In the genomic region with DNA sequence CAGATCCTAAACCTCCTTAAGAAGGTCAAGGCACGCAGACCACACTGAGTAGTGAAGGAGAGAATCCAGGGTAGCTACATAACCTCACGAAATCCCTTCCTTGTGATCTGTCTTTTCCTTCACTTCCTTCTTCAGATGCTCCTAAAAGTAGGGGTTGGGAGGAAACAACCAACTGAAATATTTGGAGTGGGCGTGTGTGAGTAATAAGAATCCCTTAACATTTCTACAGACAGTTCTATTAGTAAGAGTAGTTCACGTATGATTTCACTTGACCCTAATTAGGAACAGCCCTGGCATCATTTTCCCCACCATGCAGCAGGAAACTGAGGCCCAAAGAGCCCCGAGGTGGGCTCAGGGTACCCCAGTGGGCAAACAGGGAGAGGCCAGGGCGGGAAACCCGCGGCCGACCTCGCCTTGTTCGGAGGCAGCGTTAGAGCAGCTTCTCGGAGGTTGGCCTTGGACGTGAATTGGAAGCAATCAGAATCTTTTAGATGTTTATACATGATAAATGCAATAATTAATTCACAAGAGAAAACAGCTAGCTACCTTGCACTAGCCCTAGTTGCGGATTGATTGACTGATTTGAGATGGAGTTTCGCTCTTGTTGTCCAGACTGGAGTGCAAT, we compare ENCODE assay signal across 1 cellular context.
TF ChIP-seq lines count a peak whose summit lies in the region.

No MANE protein-coding gene starts in this region.

TF ChIP-seq in SK-N-SH treated with all-trans-retinoic acid at 6 μM for 48 hours, 23 proteins besides CTCF, POLR2A, EP300 and RAD21 (continued from another document):
- TF ChIP-seq, protein P1, sequence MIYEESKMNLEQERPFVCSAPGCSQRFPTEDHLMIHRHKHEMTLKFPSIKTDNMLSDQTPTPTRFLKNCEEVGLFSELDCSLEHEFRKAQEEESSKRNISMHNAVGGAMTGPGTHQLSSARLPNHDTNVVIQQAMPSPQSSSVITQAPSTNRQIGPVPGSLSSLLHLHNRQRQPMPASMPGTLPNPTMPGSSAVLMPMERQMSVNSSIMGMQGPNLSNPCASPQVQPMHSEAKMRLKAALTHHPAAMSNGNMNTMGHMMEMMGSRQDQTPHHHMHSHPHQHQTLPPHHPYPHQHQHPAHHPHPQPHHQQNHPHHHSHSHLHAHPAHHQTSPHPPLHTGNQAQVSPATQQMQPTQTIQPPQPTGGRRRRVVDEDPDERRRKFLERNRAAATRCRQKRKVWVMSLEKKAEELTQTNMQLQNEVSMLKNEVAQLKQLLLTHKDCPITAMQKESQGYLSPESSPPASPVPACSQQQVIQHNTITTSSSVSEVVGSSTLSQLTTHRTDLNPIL (CRISPR knock-in tag; IDR thresholded peaks at IDR 0.05; ENCODE audit: low read depth) = no peak
- TF ChIP-seq, protein P2, sequence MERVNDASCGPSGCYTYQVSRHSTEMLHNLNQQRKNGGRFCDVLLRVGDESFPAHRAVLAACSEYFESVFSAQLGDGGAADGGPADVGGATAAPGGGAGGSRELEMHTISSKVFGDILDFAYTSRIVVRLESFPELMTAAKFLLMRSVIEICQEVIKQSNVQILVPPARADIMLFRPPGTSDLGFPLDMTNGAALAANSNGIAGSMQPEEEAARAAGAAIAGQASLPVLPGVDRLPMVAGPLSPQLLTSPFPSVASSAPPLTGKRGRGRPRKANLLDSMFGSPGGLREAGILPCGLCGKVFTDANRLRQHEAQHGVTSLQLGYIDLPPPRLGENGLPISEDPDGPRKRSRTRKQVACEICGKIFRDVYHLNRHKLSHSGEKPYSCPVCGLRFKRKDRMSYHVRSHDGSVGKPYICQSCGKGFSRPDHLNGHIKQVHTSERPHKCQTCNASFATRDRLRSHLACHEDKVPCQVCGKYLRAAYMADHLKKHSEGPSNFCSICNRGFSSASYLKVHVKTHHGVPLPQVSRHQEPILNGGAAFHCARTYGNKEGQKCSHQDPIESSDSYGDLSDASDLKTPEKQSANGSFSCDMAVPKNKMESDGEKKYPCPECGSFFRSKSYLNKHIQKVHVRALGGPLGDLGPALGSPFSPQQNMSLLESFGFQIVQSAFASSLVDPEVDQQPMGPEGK (CRISPR knock-in tag; IDR thresholded peaks at IDR 0.05; ENCODE audit: borderline replicate concordance) = no peak
- TF ChIP-seq ISL1 (CRISPR knock-in tag; IDR thresholded peaks at IDR 0.05) = no peak
- TF ChIP-seq, protein P3, sequence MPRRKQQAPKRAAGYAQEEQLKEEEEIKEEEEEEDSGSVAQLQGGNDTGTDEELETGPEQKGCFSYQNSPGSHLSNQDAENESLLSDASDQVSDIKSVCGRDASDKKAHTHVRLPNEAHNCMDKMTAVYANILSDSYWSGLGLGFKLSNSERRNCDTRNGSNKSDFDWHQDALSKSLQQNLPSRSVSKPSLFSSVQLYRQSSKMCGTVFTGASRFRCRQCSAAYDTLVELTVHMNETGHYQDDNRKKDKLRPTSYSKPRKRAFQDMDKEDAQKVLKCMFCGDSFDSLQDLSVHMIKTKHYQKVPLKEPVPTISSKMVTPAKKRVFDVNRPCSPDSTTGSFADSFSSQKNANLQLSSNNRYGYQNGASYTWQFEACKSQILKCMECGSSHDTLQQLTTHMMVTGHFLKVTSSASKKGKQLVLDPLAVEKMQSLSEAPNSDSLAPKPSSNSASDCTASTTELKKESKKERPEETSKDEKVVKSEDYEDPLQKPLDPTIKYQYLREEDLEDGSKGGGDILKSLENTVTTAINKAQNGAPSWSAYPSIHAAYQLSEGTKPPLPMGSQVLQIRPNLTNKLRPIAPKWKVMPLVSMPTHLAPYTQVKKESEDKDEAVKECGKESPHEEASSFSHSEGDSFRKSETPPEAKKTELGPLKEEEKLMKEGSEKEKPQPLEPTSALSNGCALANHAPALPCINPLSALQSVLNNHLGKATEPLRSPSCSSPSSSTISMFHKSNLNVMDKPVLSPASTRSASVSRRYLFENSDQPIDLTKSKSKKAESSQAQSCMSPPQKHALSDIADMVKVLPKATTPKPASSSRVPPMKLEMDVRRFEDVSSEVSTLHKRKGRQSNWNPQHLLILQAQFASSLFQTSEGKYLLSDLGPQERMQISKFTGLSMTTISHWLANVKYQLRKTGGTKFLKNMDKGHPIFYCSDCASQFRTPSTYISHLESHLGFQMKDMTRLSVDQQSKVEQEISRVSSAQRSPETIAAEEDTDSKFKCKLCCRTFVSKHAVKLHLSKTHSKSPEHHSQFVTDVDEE (CRISPR knock-in tag; IDR thresholded peaks at IDR 0.05) = no peak
- TF ChIP-seq SNAI2 (CRISPR knock-in tag; IDR thresholded peaks at IDR 0.05) = no peak
- no peak for TF ChIP-seq OSR1 (CRISPR knock-in tag; IDR thresholded peaks at IDR 0.05)
- no peak for TF ChIP-seq ZNF70 (CRISPR knock-in tag; IDR thresholded peaks at IDR 0.05)
- TF ChIP-seq, protein P4, sequence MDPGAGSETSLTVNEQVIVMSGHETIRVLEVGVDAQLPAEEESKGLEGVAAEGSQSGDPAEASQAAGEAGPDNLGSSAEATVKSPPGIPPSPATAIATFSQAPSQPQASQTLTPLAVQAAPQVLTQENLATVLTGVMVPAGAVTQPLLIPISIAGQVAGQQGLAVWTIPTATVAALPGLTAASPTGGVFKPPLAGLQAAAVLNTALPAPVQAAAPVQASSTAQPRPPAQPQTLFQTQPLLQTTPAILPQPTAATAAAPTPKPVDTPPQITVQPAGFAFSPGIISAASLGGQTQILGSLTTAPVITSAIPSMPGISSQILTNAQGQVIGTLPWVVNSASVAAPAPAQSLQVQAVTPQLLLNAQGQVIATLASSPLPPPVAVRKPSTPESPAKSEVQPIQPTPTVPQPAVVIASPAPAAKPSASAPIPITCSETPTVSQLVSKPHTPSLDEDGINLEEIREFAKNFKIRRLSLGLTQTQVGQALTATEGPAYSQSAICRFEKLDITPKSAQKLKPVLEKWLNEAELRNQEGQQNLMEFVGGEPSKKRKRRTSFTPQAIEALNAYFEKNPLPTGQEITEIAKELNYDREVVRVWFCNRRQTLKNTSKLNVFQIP (CRISPR knock-in tag; IDR thresholded peaks at IDR 0.05; ENCODE audit: borderline replicate concordance, low read depth) = no peak
- no peak for TF ChIP-seq ZC3H10 (CRISPR knock-in tag; IDR thresholded peaks at IDR 0.05)
- TF ChIP-seq PPARA (CRISPR knock-in tag; IDR thresholded peaks at IDR 0.05; ENCODE audit: borderline replicate concordance) = no peak
- TF ChIP-seq TCF4 (CRISPR knock-in tag; IDR thresholded peaks at IDR 0.05; ENCODE audit: borderline replicate concordance) = no peak
- TF ChIP-seq, protein P5, sequence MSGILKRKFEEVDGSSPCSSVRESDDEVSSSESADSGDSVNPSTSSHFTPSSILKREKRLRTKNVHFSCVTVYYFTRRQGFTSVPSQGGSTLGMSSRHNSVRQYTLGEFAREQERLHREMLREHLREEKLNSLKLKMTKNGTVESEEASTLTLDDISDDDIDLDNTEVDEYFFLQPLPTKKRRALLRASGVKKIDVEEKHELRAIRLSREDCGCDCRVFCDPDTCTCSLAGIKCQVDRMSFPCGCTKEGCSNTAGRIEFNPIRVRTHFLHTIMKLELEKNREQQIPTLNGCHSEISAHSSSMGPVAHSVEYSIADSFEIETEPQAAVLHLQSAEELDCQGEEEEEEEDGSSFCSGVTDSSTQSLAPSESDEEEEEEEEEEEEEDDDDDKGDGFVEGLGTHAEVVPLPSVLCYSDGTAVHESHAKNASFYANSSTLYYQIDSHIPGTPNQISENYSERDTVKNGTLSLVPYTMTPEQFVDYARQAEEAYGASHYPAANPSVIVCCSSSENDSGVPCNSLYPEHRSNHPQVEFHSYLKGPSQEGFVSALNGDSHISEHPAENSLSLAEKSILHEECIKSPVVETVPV (CRISPR knock-in tag; IDR thresholded peaks at IDR 0.05) = no peak
- TF ChIP-seq CSDC2 (CRISPR knock-in tag; IDR thresholded peaks at IDR 0.05) = no peak
